Comparison of ENCODE assay signal across 12 cellular contexts in the genomic region with DNA sequence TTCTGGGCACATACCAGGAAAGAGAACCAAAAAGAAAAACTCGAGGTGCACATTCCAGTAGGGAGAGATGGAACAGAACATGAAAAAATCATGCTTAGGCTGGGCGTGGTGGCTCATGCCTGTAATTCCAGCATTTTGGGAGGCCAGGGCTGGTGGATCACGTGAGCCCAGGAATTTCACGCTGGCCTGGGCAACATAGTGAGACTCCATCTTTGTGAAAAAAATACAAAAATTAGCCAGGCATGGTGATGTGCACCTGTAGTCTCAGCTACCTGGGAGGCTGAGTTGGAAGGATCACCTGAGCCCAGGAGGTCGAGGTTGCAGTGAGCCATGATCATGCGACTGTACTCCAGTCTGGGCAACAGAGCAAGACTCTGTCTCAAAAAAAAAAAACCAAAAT. TPM values are rescaled to one million over a fixed set of nuclear protein-coding genes. Genes with fewer than 3 reads are reported as not detected.
"Had no signal": no experiment of that assay in that cellular context is flagged by ENCODE, and none has a peak within 500 bp of the region (broad histone marks: within the 10 kb centered on the region; RNA-seq: fewer than 3 reads in every experiment).

No MANE protein-coding gene starts in this region.

RNA-seq across cellular contexts. Expression of a gene that starts 33.1 kb away (rescaled TPM):
- total RNA-seq: activated CD4-positive, alpha-beta memory T cell treated with anti-CD3 and anti-CD28 coated beads, Interleukin-2, amount 10 ng/mL, durations not matched to agents 7 days and 5 days; activated CD4-positive, alpha-beta T cell treated with anti-CD3 and anti-CD28 coated beads for 36 hours; activated CD4-positive, alpha-beta T cell treated with anti-CD3 and anti-CD28 coated beads, Interleukin-2, amount 10 ng/mL, durations not matched to agents 7 days and 5 days; activated CD8-positive, alpha-beta memory T cell treated with anti-CD3 and anti-CD28 coated beads, Interleukin-2, amount 10 ng/mL, durations not matched to agents 7 days and 5 days; activated CD8-positive, alpha-beta T cell treated with anti-CD3 and anti-CD28 coated beads, Interleukin-2, amount 10 ng/mL, durations not matched to agents 7 days and 5 days; activated naive CD8-positive, alpha-beta T cell treated with anti-CD3 and anti-CD28 coated beads, Interleukin-2, amount 10 ng/mL, durations not matched to agents 7 days and 5 days; activated T-helper 2 cell treated with anti-CD3 and anti-CD28 coated beads, Interferon-gamma antibody, Interleukin-2, Interleukin-4, amounts not matched to agents 10 μg/mL and 5 μg/mL and 100 μg/mL, durations not matched to agents 14 hours and 24 hours and 36 hours; ascending aorta; bronchial epithelial cell; cardiac muscle cell; cerebellum had no signal
- polyA plus RNA-seq: adipose tissue, cardiac muscle cell had no signal

RNA-seq across cellular contexts. Expression of a gene that starts 50.4 kb away (rescaled TPM):
- total RNA-seq: activated CD4-positive, alpha-beta memory T cell treated with anti-CD3 and anti-CD28 coated beads, Interleukin-2, amount 10 ng/mL, durations not matched to agents 7 days and 5 days; activated CD4-positive, alpha-beta T cell treated with anti-CD3 and anti-CD28 coated beads for 36 hours; activated CD4-positive, alpha-beta T cell treated with anti-CD3 and anti-CD28 coated beads, Interleukin-2, amount 10 ng/mL, durations not matched to agents 7 days and 5 days; activated CD8-positive, alpha-beta memory T cell treated with anti-CD3 and anti-CD28 coated beads, Interleukin-2, amount 10 ng/mL, durations not matched to agents 7 days and 5 days; activated CD8-positive, alpha-beta T cell treated with anti-CD3 and anti-CD28 coated beads, Interleukin-2, amount 10 ng/mL, durations not matched to agents 7 days and 5 days; activated T-helper 2 cell treated with anti-CD3 and anti-CD28 coated beads, Interferon-gamma antibody, Interleukin-2, Interleukin-4, amounts not matched to agents 10 μg/mL and 5 μg/mL and 100 μg/mL, durations not matched to agents 14 hours and 24 hours and 36 hours; ascending aorta; bronchial epithelial cell; cerebellum had no signal

RNA-seq across cellular contexts. Expression of a gene that starts 58.1 kb away (rescaled TPM):
- total RNA-seq: activated CD4-positive, alpha-beta memory T cell treated with anti-CD3 and anti-CD28 coated beads, Interleukin-2, amount 10 ng/mL, durations not matched to agents 7 days and 5 days; activated CD4-positive, alpha-beta T cell treated with anti-CD3 and anti-CD28 coated beads, Interleukin-2, amount 10 ng/mL, durations not matched to agents 7 days and 5 days had no signal
